Comparison of ENCODE assay signal across 9 cellular contexts in the genomic region with DNA sequence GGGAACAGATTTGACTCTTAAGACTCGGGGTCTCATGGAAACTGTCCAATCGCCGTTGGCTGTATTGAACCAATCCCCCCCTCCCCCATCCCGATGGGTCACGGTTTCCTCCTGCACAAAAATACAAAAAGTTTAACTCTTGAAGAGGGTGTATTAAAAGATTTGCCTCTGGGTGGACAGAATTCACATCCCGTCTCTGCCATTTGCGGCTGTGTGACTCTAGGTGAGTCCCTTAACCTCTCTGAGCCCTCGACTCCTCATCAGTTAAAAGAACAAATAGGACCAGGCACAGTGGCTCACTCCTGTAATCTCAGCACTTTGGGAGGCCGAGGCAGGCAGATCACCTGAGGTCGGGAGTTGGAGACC. TPM values are rescaled to one million over a fixed set of nuclear protein-coding genes. Genes with fewer than 3 reads are reported as not detected.
DNase-seq lines count a peak whose midpoint lies in the region; ATAC-seq, FAIRE-seq and TF ChIP-seq lines count a peak whose summit lies in the region.
"Had no signal": no experiment of that assay in that cellular context is flagged by ENCODE, and none has a peak within 500 bp of the region (broad histone marks: within the 10 kb centered on the region; RNA-seq: fewer than 3 reads in every experiment).

No MANE protein-coding gene starts in this region.

- H3K36me3 Mint-ChIP-seq in stimulated activated naive CD8-positive, alpha-beta T cell treated with anti-CD3 and anti-CD28 coated beads, Interleukin-15, Interleukin-2, amounts not matched to agents 100 ng/mL and 50 ng/mL, for 24 hours (ENCODE audit: low read depth) = no peaks in the 10 kb centered on the region
- H3K36me3 Mint-ChIP-seq in astrocyte (ENCODE audit: low read depth, unreplicated experiment) (no peaks in the 10 kb centered on the region), memory B cell (no peaks in the 10 kb centered on the region)

- peaks cover 11% of the 10 kb centered on the region for H3K4me1 Mint-ChIP-seq in stimulated activated naive CD8-positive, alpha-beta T cell treated with anti-CD3 and anti-CD28 coated beads, Interleukin-15, Interleukin-2, amounts not matched to agents 100 ng/mL and 50 ng/mL, for 24 hours (ENCODE audit: low read depth)
- peaks cover 2% of the 10 kb centered on the region for H3K4me1 Mint-ChIP-seq in astrocyte (ENCODE audit: low read depth, unreplicated experiment)
- peaks cover 3% of the 10 kb centered on the region for H3K4me1 Mint-ChIP-seq in memory B cell

- H3K27me3 ChIP-seq in astrocyte (ENCODE audit: insufficient read depth, low read length) = peaks cover 22% of the 10 kb centered on the region
- H3K27me3 ChIP-seq in upper lobe of right lung = peaks cover 25% of the 10 kb centered on the region

- H4K20me1 ChIP-seq in astrocyte (ENCODE audit: insufficient read depth, low read length) = no peaks in the 10 kb centered on the region

- DNase-seq in stimulated activated naive CD8-positive, alpha-beta T cell treated with anti-CD3 and anti-CD28 coated beads, Interleukin-15, Interleukin-2, amounts not matched to agents 100 U/mL and 50 U/mL, for 24 hours = no peak
- no peak for DNase-seq in astrocyte (ENCODE audit: low read depth)
- no peak for DNase-seq in memory B cell (ENCODE audit: low spot score in 2 of 2)
- DNase-seq in upper lobe of right lung = no peak
- DNase-seq in NCI-H748 treated with DMSO at 0.1 percent for 48 hours (lab: John Stamatoyannopoulos, UW) = no peak
- no peak for DNase-seq in SKM-1 (lab: John Stamatoyannopoulos, UW; ENCODE audit: unreplicated experiment)

- H3K4me1 ChIP-seq in astrocyte (ENCODE audit: insufficient read depth, low read length) = peaks cover 6% of the 10 kb centered on the region
- peaks cover 6% of the 10 kb centered on the region for H3K4me1 ChIP-seq in upper lobe of right lung

- peaks cover 46% of the 10 kb centered on the region for H3K27me3 Mint-ChIP-seq in stimulated activated naive CD8-positive, alpha-beta T cell treated with anti-CD3 and anti-CD28 coated beads, Interleukin-15, Interleukin-2, amounts not matched to agents 100 ng/mL and 50 ng/mL, for 24 hours
- H3K27me3 Mint-ChIP-seq in astrocyte (ENCODE audit: low read depth, unreplicated experiment) (peaks cover 32% of the 10 kb centered on the region), memory B cell (peaks cover 27% of the 10 kb centered on the region)

- FAIRE-seq in astrocyte (lab: Jason Lieb, UNC) = no peak
- FAIRE-seq: urothelium cell line had no signal

- H3K27ac ChIP-seq in astrocyte (ENCODE audit: low read depth, low read length) (no peak overlapping the region), upper lobe of right lung (no peak overlapping the region)

- H3K9me3 ChIP-seq in astrocyte (ENCODE audit: insufficient read depth, low read depth, low read length) (no peaks in the 10 kb centered on the region), upper lobe of right lung (no peaks in the 10 kb centered on the region)

- H3K9ac ChIP-seq in astrocyte (ENCODE audit: low read length) = no peak overlapping the region

- H3K4me3 Mint-ChIP-seq in stimulated activated naive CD8-positive, alpha-beta T cell treated with anti-CD3 and anti-CD28 coated beads, Interleukin-15, Interleukin-2, amounts not matched to agents 100 ng/mL and 50 ng/mL, for 24 hours = peak overlapping the region; percentile 61
- peak overlapping the region; percentile 72 for H3K4me3 Mint-ChIP-seq in astrocyte (ENCODE audit: unreplicated experiment)
- peak overlapping the region; percentile 56 for H3K4me3 Mint-ChIP-seq in memory B cell

- H3K4me2 ChIP-seq in astrocyte (ENCODE audit: low read length) = peak overlapping the region; percentile 85

- no peak for TF ChIP-seq CTCF in astrocyte (IDR thresholded peaks at IDR 0.05; ENCODE audit: insufficient read depth, low read depth, low read length)
- TF ChIP-seq CTCF in upper lobe of right lung (IDR thresholded peaks at IDR 0.05) = no peak

- H3K9me3 Mint-ChIP-seq in stimulated activated naive CD8-positive, alpha-beta T cell treated with anti-CD3 and anti-CD28 coated beads, Interleukin-15, Interleukin-2, amounts not matched to agents 100 ng/mL and 50 ng/mL, for 24 hours = no peaks in the 10 kb centered on the region
- H3K9me3 Mint-ChIP-seq in astrocyte (ENCODE audit: unreplicated experiment) = peaks cover 4% of the 10 kb centered on the region
- H3K9me3 Mint-ChIP-seq in memory B cell = no peaks in the 10 kb centered on the region

- intact Hi-C loops in upper lobe of right lung (cut with DNase I) = no loop called here

- no peak overlapping the region for H3K27ac Mint-ChIP-seq in stimulated activated naive CD8-positive, alpha-beta T cell treated with anti-CD3 and anti-CD28 coated beads, Interleukin-15, Interleukin-2, amounts not matched to agents 100 ng/mL and 50 ng/mL, for 24 hours
- H3K27ac Mint-ChIP-seq in astrocyte (ENCODE audit: unreplicated experiment) = no peak overlapping the region
- H3K27ac Mint-ChIP-seq in memory B cell = no peak overlapping the region

- peak overlapping the region; percentile 61 for H2AFZ ChIP-seq in astrocyte (ENCODE audit: low read depth, low read length)

- no peaks in the 10 kb centered on the region for H3K79me2 ChIP-seq in astrocyte (ENCODE audit: insufficient read depth, low read length)

- H3K36me3 ChIP-seq in astrocyte (ENCODE audit: insufficient read depth, low read length) (no peaks in the 10 kb centered on the region), upper lobe of right lung (no peaks in the 10 kb centered on the region)

- no peak for ATAC-seq in stimulated activated naive CD8-positive, alpha-beta T cell treated with anti-CD3 and anti-CD28 coated beads, Interleukin-15, Interleukin-2, amounts not matched to agents 100 U/mL and 50 U/mL, for 24 hours
- ATAC-seq in memory B cell (ENCODE audit: low read depth) (no peak), upper lobe of right lung (no peak), GM18861 (IDR thresholded peaks at IDR 0.05; ENCODE audit: unreplicated experiment) (no peak)

- H3K4me3 ChIP-seq in astrocyte (ENCODE audit: insufficient read depth, low read depth, low read length) = peak overlapping the region; percentile 51
- peak overlapping the region; percentile 37 for H3K4me3 ChIP-seq in upper lobe of right lung

RNA-seq across cellular contexts. Expression of a gene that starts 31.3 kb away (rescaled TPM):
- total RNA-seq in astrocyte = 12.0 and 12.6 TPM in 2 replicates
- total RNA-seq in upper lobe of right lung = 12.4 TPM

RNA-seq across cellular contexts. Expression of a gene that starts 36.6 kb away (rescaled TPM):
- total RNA-seq in astrocyte (44.8 and 50.0 TPM in 2 replicates), upper lobe of right lung (75.8 TPM)
